Comparison of ENCODE assay signal across 1 cellular context in the genomic region with DNA sequence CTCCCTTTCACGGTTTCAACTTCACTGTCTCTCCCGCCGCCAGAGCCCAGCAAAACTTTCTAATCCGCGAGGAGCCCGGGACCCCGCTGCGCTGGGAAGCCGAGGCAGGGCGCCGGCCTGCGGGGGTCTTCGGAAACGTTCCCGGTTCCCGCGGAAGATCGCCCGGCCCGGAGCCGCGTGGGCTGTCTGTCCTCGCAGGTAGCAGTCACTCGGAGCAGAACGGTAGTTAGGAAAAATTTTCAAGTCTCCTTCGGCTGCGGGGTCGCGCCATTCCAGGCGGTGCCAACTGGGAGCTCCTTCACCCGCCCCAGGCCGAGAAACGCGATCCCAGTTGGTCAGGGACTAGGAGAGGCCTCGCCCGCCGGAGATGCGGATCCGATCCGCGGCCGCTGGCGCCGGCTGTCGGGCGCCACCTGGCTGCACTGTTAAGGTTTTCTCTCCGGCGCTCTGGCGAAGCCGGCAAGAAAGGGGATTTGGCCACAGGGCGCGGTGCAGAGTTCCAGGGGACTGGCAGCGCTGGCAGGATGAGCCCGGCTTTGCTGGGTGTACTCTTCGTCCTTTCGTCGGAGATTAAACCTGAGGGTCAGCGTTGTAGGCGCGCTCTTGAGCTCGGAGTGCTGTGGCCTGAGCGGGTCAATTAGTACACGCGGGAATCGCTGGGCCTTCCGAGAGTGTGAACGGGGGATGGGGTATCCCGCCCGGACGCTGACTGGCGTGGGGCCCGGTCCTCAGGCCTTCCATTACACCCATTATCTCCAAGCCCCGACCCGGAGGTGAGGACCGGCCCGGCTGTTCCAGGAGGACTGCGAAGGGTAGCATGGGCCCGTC.
TF ChIP-seq lines count a peak whose summit lies in the region.

No MANE protein-coding gene starts in this region.

TF ChIP-seq in K562, 482 proteins besides CTCF, POLR2A, EP300 and RAD21 (continued from another document):
- TF ChIP-seq, protein P1, sequence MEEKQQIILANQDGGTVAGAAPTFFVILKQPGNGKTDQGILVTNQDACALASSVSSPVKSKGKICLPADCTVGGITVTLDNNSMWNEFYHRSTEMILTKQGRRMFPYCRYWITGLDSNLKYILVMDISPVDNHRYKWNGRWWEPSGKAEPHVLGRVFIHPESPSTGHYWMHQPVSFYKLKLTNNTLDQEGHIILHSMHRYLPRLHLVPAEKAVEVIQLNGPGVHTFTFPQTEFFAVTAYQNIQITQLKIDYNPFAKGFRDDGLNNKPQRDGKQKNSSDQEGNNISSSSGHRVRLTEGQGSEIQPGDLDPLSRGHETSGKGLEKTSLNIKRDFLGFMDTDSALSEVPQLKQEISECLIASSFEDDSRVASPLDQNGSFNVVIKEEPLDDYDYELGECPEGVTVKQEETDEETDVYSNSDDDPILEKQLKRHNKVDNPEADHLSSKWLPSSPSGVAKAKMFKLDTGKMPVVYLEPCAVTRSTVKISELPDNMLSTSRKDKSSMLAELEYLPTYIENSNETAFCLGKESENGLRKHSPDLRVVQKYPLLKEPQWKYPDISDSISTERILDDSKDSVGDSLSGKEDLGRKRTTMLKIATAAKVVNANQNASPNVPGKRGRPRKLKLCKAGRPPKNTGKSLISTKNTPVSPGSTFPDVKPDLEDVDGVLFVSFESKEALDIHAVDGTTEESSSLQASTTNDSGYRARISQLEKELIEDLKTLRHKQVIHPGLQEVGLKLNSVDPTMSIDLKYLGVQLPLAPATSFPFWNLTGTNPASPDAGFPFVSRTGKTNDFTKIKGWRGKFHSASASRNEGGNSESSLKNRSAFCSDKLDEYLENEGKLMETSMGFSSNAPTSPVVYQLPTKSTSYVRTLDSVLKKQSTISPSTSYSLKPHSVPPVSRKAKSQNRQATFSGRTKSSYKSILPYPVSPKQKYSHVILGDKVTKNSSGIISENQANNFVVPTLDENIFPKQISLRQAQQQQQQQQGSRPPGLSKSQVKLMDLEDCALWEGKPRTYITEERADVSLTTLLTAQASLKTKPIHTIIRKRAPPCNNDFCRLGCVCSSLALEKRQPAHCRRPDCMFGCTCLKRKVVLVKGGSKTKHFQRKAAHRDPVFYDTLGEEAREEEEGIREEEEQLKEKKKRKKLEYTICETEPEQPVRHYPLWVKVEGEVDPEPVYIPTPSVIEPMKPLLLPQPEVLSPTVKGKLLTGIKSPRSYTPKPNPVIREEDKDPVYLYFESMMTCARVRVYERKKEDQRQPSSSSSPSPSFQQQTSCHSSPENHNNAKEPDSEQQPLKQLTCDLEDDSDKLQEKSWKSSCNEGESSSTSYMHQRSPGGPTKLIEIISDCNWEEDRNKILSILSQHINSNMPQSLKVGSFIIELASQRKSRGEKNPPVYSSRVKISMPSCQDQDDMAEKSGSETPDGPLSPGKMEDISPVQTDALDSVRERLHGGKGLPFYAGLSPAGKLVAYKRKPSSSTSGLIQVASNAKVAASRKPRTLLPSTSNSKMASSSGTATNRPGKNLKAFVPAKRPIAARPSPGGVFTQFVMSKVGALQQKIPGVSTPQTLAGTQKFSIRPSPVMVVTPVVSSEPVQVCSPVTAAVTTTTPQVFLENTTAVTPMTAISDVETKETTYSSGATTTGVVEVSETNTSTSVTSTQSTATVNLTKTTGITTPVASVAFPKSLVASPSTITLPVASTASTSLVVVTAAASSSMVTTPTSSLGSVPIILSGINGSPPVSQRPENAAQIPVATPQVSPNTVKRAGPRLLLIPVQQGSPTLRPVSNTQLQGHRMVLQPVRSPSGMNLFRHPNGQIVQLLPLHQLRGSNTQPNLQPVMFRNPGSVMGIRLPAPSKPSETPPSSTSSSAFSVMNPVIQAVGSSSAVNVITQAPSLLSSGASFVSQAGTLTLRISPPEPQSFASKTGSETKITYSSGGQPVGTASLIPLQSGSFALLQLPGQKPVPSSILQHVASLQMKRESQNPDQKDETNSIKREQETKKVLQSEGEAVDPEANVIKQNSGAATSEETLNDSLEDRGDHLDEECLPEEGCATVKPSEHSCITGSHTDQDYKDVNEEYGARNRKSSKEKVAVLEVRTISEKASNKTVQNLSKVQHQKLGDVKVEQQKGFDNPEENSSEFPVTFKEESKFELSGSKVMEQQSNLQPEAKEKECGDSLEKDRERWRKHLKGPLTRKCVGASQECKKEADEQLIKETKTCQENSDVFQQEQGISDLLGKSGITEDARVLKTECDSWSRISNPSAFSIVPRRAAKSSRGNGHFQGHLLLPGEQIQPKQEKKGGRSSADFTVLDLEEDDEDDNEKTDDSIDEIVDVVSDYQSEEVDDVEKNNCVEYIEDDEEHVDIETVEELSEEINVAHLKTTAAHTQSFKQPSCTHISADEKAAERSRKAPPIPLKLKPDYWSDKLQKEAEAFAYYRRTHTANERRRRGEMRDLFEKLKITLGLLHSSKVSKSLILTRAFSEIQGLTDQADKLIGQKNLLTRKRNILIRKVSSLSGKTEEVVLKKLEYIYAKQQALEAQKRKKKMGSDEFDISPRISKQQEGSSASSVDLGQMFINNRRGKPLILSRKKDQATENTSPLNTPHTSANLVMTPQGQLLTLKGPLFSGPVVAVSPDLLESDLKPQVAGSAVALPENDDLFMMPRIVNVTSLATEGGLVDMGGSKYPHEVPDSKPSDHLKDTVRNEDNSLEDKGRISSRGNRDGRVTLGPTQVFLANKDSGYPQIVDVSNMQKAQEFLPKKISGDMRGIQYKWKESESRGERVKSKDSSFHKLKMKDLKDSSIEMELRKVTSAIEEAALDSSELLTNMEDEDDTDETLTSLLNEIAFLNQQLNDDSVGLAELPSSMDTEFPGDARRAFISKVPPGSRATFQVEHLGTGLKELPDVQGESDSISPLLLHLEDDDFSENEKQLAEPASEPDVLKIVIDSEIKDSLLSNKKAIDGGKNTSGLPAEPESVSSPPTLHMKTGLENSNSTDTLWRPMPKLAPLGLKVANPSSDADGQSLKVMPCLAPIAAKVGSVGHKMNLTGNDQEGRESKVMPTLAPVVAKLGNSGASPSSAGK (IDR thresholded peaks at IDR 0.05), result peak; percentile 48; the same call in 1 of the 2 replicates
- TF ChIP-seq NR2F6 (CRISPR knock-in tag; IDR thresholded peaks at IDR 0.05) (no peak), POLR2G (IDR thresholded peaks at IDR 0.05; ENCODE audit: low read depth, low read length) (peak; percentile 34; the same call in 1 of the 2 replicates), SMAD3 (CRISPR knock-in tag; conservative IDR thresholded peaks at IDR 0.05) (no peak)
- TF ChIP-seq, protein P2, sequence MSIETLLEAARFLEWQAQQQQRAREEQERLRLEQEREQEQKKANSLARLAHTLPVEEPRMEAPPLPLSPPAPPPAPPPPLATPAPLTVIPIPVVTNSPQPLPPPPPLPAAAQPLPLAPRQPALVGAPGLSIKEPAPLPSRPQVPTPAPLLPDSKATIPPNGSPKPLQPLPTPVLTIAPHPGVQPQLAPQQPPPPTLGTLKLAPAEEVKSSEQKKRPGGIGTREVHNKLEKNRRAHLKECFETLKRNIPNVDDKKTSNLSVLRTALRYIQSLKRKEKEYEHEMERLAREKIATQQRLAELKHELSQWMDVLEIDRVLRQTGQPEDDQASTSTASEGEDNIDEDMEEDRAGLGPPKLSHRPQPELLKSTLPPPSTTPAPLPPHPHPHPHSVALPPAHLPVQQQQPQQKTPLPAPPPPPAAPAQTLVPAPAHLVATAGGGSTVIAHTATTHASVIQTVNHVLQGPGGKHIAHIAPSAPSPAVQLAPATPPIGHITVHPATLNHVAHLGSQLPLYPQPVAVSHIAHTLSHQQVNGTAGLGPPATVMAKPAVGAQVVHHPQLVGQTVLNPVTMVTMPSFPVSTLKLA (conservative IDR thresholded peaks at IDR 0.05), result 0 out of 4 replicates have a peak, but pooled peaks of 1 of the 2 experiments have one; percentile 14
- TF ChIP-seq, protein P3, sequence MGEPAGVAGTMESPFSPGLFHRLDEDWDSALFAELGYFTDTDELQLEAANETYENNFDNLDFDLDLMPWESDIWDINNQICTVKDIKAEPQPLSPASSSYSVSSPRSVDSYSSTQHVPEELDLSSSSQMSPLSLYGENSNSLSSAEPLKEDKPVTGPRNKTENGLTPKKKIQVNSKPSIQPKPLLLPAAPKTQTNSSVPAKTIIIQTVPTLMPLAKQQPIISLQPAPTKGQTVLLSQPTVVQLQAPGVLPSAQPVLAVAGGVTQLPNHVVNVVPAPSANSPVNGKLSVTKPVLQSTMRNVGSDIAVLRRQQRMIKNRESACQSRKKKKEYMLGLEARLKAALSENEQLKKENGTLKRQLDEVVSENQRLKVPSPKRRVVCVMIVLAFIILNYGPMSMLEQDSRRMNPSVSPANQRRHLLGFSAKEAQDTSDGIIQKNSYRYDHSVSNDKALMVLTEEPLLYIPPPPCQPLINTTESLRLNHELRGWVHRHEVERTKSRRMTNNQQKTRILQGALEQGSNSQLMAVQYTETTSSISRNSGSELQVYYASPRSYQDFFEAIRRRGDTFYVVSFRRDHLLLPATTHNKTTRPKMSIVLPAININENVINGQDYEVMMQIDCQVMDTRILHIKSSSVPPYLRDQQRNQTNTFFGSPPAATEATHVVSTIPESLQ (CRISPR knock-in tag; IDR thresholded peaks at IDR 0.05), result no peak
- TF ChIP-seq, protein P4, sequence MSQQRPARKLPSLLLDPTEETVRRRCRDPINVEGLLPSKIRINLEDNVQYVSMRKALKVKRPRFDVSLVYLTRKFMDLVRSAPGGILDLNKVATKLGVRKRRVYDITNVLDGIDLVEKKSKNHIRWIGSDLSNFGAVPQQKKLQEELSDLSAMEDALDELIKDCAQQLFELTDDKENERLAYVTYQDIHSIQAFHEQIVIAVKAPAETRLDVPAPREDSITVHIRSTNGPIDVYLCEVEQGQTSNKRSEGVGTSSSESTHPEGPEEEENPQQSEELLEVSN (IDR thresholded peaks at IDR 0.05; ENCODE audit: borderline replicate concordance in 1 of 2, extremely low read depth in 1 of 2, insufficient read depth in 1 of 2, insufficient read length in 1 of 2, low read depth in 1 of 2, low read length in 1 of 2, poor library complexity in 1 of 2, severe bottlenecking in 1 of 2), result peak; percentile 10 to 69
- TF ChIP-seq, protein P5, sequence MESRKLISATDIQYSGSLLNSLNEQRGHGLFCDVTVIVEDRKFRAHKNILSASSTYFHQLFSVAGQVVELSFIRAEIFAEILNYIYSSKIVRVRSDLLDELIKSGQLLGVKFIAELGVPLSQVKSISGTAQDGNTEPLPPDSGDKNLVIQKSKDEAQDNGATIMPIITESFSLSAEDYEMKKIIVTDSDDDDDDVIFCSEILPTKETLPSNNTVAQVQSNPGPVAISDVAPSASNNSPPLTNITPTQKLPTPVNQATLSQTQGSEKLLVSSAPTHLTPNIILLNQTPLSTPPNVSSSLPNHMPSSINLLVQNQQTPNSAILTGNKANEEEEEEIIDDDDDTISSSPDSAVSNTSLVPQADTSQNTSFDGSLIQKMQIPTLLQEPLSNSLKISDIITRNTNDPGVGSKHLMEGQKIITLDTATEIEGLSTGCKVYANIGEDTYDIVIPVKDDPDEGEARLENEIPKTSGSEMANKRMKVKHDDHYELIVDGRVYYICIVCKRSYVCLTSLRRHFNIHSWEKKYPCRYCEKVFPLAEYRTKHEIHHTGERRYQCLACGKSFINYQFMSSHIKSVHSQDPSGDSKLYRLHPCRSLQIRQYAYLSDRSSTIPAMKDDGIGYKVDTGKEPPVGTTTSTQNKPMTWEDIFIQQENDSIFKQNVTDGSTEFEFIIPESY (CRISPR knock-in tag; IDR thresholded peaks at IDR 0.05), result peak; percentile 34; the same call in 1 of the 2 replicates
- TF ChIP-seq, protein P6, sequence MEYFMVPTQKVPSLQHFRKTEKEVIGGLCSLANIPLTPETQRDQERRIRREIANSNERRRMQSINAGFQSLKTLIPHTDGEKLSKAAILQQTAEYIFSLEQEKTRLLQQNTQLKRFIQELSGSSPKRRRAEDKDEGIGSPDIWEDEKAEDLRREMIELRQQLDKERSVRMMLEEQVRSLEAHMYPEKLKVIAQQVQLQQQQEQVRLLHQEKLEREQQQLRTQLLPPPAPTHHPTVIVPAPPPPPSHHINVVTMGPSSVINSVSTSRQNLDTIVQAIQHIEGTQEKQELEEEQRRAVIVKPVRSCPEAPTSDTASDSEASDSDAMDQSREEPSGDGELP (CRISPR knock-in tag; IDR thresholded peaks at IDR 0.05; ENCODE audit: borderline replicate concordance), result peak; percentile 22; the same call in 1 of the 2 replicates
